1 cellular context compared by ENCODE assay signal in genomic region chr19:44847144-44848035, GRCh38.
A peak's percentile ranks its signal among the peaks of the same experiment; 100 is the strongest.
TF ChIP-seq lines count a peak whose summit lies in the region.

No MANE protein-coding gene starts in this region.

TF ChIP-seq in HepG2, 621 proteins besides CTCF, POLR2A, EP300 and RAD21 (continued from another document and continues in another):
- TF ChIP-seq ZHX1 (CRISPR knock-in tag; IDR thresholded peaks at IDR 0.05; ENCODE audit: low read depth) (no peak), FOXO4 (CRISPR knock-in tag; conservative IDR thresholded peaks at IDR 0.05) (0 out of 2 replicates have a peak, but pooled peaks have one; percentile 86), PAF1 (CRISPR knock-in tag; IDR thresholded peaks at IDR 0.05) (no peak), SMYD3 (CRISPR knock-in tag; IDR thresholded peaks at IDR 0.05) (no peak), TFE3 (CRISPR knock-in tag; IDR thresholded peaks at IDR 0.05) (peak; percentile 33; the same call in 1 of the 2 replicates), NONO (IDR thresholded peaks at IDR 0.05) (no peak), NONO (CRISPR knock-in tag; conservative IDR thresholded peaks at IDR 0.05) (no peak), SP4 (CRISPR knock-in tag; IDR thresholded peaks at IDR 0.05) (peak; percentile 49; the same call in 1 of the 2 replicates), ZNF556 (CRISPR knock-in tag; IDR thresholded peaks at IDR 0.05; ENCODE audit: borderline replicate concordance) (peak; percentile 17; the same call in 1 of the 2 replicates), ZKSCAN5 (CRISPR knock-in tag; IDR thresholded peaks at IDR 0.05) (no peak), ATAD3A (CRISPR knock-in tag; IDR thresholded peaks at IDR 0.05) (no peak), CEBPG (CRISPR knock-in tag; IDR thresholded peaks at IDR 0.05) (no peak), MXD3 (CRISPR knock-in tag; IDR thresholded peaks at IDR 0.05) (peak; percentile 50; the same call in 1 of the 2 replicates), ZSCAN29 (CRISPR knock-in tag; conservative IDR thresholded peaks at IDR 0.05) (peak; percentile 59; the same call in 1 of the 2 replicates), ZNF572 (CRISPR knock-in tag; IDR thresholded peaks at IDR 0.05) (no peak), KDM2A (CRISPR knock-in tag; IDR thresholded peaks at IDR 0.05; ENCODE audit: borderline replicate concordance, low read depth) (0 out of 2 replicates have a peak, but pooled peaks have one; percentile 16), REXO4 (CRISPR knock-in tag; IDR thresholded peaks at IDR 0.05; ENCODE audit: borderline replicate concordance) (no peak), SIN3A (IDR thresholded peaks at IDR 0.05; ENCODE audit: borderline replicate concordance, low read depth, low read length) (peak; percentile 64; the same call in 1 of the 2 replicates), ZNF180 (CRISPR knock-in tag; IDR thresholded peaks at IDR 0.05; ENCODE audit: borderline replicate concordance, low read depth) (no peak), MLLT10 (CRISPR knock-in tag; IDR thresholded peaks at IDR 0.05) (no peak), ZNF263 (CRISPR knock-in tag; IDR thresholded peaks at IDR 0.05) (peak; percentile 68), ZNF552 (CRISPR knock-in tag; IDR thresholded peaks at IDR 0.05; ENCODE audit: borderline replicate concordance) (no peak), TOPORS (CRISPR knock-in tag; IDR thresholded peaks at IDR 0.05) (no peak), RXRB (CRISPR knock-in tag; IDR thresholded peaks at IDR 0.05; ENCODE audit: borderline replicate concordance) (peak; percentile 5; the same call in 1 of the 2 replicates), ZSCAN31 (CRISPR knock-in tag; IDR thresholded peaks at IDR 0.05; ENCODE audit: low read depth) (no peak), IKZF4 (CRISPR knock-in tag; IDR thresholded peaks at IDR 0.05; ENCODE audit: borderline replicate concordance, low read depth, not compliant biosample characterization) (peak; percentile 2), THAP11 (CRISPR knock-in tag; IDR thresholded peaks at IDR 0.05) (peak; percentile 49; the same call in 1 of the 2 replicates), HMGA1 (CRISPR knock-in tag; conservative IDR thresholded peaks at IDR 0.05) (no peak), TOE1 (CRISPR knock-in tag; IDR thresholded peaks at IDR 0.05) (no peak), KDM5A (IDR thresholded peaks at IDR 0.05; ENCODE audit: borderline replicate concordance, low read length) (peak; percentile 28; the same call in 1 of the 2 replicates), AHDC1 (CRISPR knock-in tag; IDR thresholded peaks at IDR 0.05; ENCODE audit: borderline replicate concordance) (no peak), ARNTL (CRISPR knock-in tag; IDR thresholded peaks at IDR 0.05) (no peak), E2F5 (CRISPR knock-in tag; conservative IDR thresholded peaks at IDR 0.05) (no peak), ZNF740 (CRISPR knock-in tag; IDR thresholded peaks at IDR 0.05) (no peak), ZGPAT (CRISPR knock-in tag; IDR thresholded peaks at IDR 0.05) (peak; percentile 17; the same call in 1 of the 2 replicates), ZNF614 (CRISPR knock-in tag; IDR thresholded peaks at IDR 0.05; ENCODE audit: borderline replicate concordance) (no peak), CSRNP1 (CRISPR knock-in tag; IDR thresholded peaks at IDR 0.05) (no peak), ZBTB43 (CRISPR knock-in tag; conservative IDR thresholded peaks at IDR 0.05) (no peak), USF2 (IDR thresholded peaks at IDR 0.05; ENCODE audit: low read depth, low read length) (no peak), USF2 (CRISPR knock-in tag; IDR thresholded peaks at IDR 0.05; ENCODE audit: borderline replicate concordance) (no peak), ARID2 (CRISPR knock-in tag; IDR thresholded peaks at IDR 0.05; ENCODE audit: borderline replicate concordance) (0 out of 2 replicates have a peak, but pooled peaks have one; percentile 8)
